ENCODE assay signal across 23 cellular contexts in the genomic region with DNA sequence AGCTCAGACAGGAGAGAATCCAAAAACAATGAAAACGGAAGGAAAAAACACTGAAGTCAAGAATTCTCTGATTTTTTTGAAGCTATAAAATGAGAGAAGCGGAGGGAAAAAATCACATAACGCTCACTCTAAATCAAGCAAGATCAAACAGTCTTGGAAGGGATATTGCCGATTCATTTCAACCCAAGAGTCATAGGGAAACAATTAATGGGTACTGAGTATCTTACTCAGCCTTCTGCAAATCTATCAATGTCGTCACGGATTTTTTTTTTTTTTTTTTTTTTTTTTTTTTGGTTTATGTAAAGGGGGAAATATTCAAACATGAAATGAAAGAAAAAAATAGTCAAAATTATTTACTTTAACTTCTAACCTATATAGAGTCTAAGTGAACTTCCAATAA. TPM values are rescaled to one million over a fixed set of nuclear protein-coding genes. Genes with fewer than 3 reads are reported as not detected.
DNase-seq lines count a peak whose midpoint lies in the region; ATAC-seq and TF ChIP-seq lines count a peak whose summit lies in the region.
"Had no signal": no experiment of that assay in that cellular context is flagged by ENCODE, and none has a peak within 500 bp of the region (broad histone marks: within the 10 kb centered on the region; RNA-seq: fewer than 3 reads in every experiment).

No MANE protein-coding gene starts in this region.

- H3K36me3 Mint-ChIP-seq in stimulated activated naive B cell treated with anti-CD40 and anti-IgM and Interleukin-4, amounts not matched to agents 10 μg/mL and 1 μg/mL and 100 μg/mL, for 72 hours: peaks cover 20 to 46% of the 10 kb centered on the region in 2 donors
- H3K36me3 Mint-ChIP-seq: neural progenitor cell had no signal

- peaks cover 20 to 46% of the 10 kb centered on the region in 2 donors for H3K4me1 Mint-ChIP-seq in stimulated activated naive B cell treated with anti-CD40 and anti-IgM and Interleukin-4, amounts not matched to agents 10 μg/mL and 1 μg/mL and 100 μg/mL, for 72 hours
- H3K4me1 Mint-ChIP-seq: central memory CD8-positive, alpha-beta T cell had no signal

- peak overlapping the region in 6 of 12 donors; percentile 2 to 47 (median 20) for H3K27ac ChIP-seq in heart left ventricle
- H3K27ac ChIP-seq: KMS-11, left lung, neural progenitor cell had no signal

- H3K4me3 Mint-ChIP-seq in stimulated activated naive B cell treated with anti-CD40 and anti-IgM and Interleukin-4, amounts not matched to agents 10 μg/mL and 1 μg/mL and 100 μg/mL, for 72 hours: peak overlapping the region; percentile 2 to 55
- H3K4me3 Mint-ChIP-seq: activated T-cell treated with anti-CD3 and anti-CD28 coated beads, Interleukin-2, amount 50 U/mL, for 4 hours; central memory CD8-positive, alpha-beta T cell; neural progenitor cell had no signal

- no peak for TF ChIP-seq POLR2A in heart left ventricle (IDR thresholded peaks at IDR 0.05)

- H3K4me3 ChIP-seq in heart left ventricle: peak overlapping the region in 9 of 12 donors; percentile 4 to 24 (median 13)
- H3K4me3 ChIP-seq in MG63: peak overlapping the region; percentile 45
- H3K4me3 ChIP-seq: left lung, neural progenitor cell had no signal

- peaks cover 0 to 4% of the 10 kb centered on the region in 2 donors for H3K9me3 Mint-ChIP-seq in stimulated activated naive B cell treated with anti-CD40 and anti-IgM and Interleukin-4, amounts not matched to agents 10 μg/mL and 1 μg/mL and 100 μg/mL, for 72 hours
- H3K9me3 Mint-ChIP-seq: activated T-cell treated with anti-CD3 and anti-CD28 coated beads, Interleukin-2, amount 50 U/mL, for 4 hours; central memory CD8-positive, alpha-beta T cell; neural progenitor cell had no signal

- H3K27ac Mint-ChIP-seq in stimulated activated naive B cell treated with anti-CD40 and anti-IgM and Interleukin-4, amounts not matched to agents 10 μg/mL and 1 μg/mL and 100 μg/mL, for 72 hours: peak overlapping the region; percentile 80
- H3K27ac Mint-ChIP-seq: neural progenitor cell had no signal

- no peak for DNase-seq in heart left ventricle
- DNase-seq in Right ventricle myocardium superior: no peak
- no peak for DNase-seq in MG63
- peak; percentile 30 for DNase-seq in dermis blood vessel endothelial cell
- DNase-seq in stimulated activated naive B cell treated with anti-CD40 and anti-IgM and Interleukin-4, amounts not matched to agents 10 μg/mL and 1 μg/mL and 100 μg/mL, for 72 hours: no peak
- DNase-seq in amygdala (lab: John Stamatoyannopoulos, UW): no peak
- DNase-seq: 8988T; activated naive CD4-positive, alpha-beta T cell treated with Interleukin-2 at 50 U/mL for 16 hours; activated T-cell treated with anti-CD3 and anti-CD28 coated beads, Interleukin-2, amount 50 U/mL, for 4 hours; aorta; COR-L47; DND-41; effector memory CD4-positive, alpha-beta T cell; left lung; NCI-H1092 treated with DMSO at 0.1 percent for 48 hours; small intestine; stimulated activated CD4-positive, alpha-beta T cell treated with anti-CD3 and anti-CD28 coated beads, Interleukin-2, amount 100 ng/mL, for 48 hours had no signal

- H3K4me1 ChIP-seq in heart left ventricle: peaks cover 4 to 80% (median 48%) of the 10 kb centered on the region in 12 donors
- H3K4me1 ChIP-seq: neural progenitor cell had no signal

- no peak for TF ChIP-seq CTCF in heart left ventricle (IDR thresholded peaks at IDR 0.05)

- peaks cover 0 to 5% (median 0%) of the 10 kb centered on the region in 9 donors for H3K36me3 ChIP-seq in heart left ventricle
- H3K36me3 ChIP-seq in MG63: no peaks in the 10 kb centered on the region
- H3K36me3 ChIP-seq: esophagus muscularis mucosa, left lung, neural progenitor cell had no signal

- intact Hi-C loops in heart left ventricle (cut with DNase I): no loop called here
- intact Hi-C loops in Right ventricle myocardium superior (cut with DNase I): no loop called here

- no peaks in the 10 kb centered on the region for H3K9me3 ChIP-seq in heart left ventricle
- H3K9me3 ChIP-seq in MG63: no peaks in the 10 kb centered on the region
- H3K9me3 ChIP-seq: esophagus muscularis mucosa, left lung had no signal

- ATAC-seq in heart left ventricle (no peak), Right ventricle myocardium superior (ENCODE audit: poor library complexity) (no peak), HG03439 (IDR thresholded peaks at IDR 0.05; ENCODE audit: unreplicated experiment) (no peak), GM18909 (IDR thresholded peaks at IDR 0.05; ENCODE audit: poor library complexity, unreplicated experiment) (no peak)
- ATAC-seq in stimulated activated naive B cell treated with anti-CD40 and anti-IgM and Interleukin-4, amounts not matched to agents 10 μg/mL and 1 μg/mL and 100 μg/mL, for 72 hours (replicated peaks): peak in 1 of 2 donors; percentile 35
- ATAC-seq: activated T-cell treated with anti-CD3 and anti-CD28 coated beads, Interleukin-2, amount 50 U/mL, for 4 hours; left lung had no signal

- 56 to 66% (median 62%) methylated on average over 6 of the region's 6 CpGs for WGBS in heart left ventricle, 4 donors

- H3K27me3 Mint-ChIP-seq in stimulated activated naive B cell treated with anti-CD40 and anti-IgM and Interleukin-4, amounts not matched to agents 10 μg/mL and 1 μg/mL and 100 μg/mL, for 72 hours: no peaks in the 10 kb centered on the region
- H3K27me3 Mint-ChIP-seq: central memory CD8-positive, alpha-beta T cell had no signal

- H3K27me3 ChIP-seq in heart left ventricle (no peaks in the 10 kb centered on the region), MG63 (no peaks in the 10 kb centered on the region)
- H3K27me3 ChIP-seq: esophagus muscularis mucosa, left lung, neural progenitor cell had no signal

RNA-seq across cellular contexts. Expression of gene MEF2C, which starts 9.5 kb away (rescaled TPM):
- 10 to 100 TPM; 36.8 to 98.5 (median 58.6) TPM for total RNA-seq in heart left ventricle
- polyA plus RNA-seq in heart left ventricle: 10 to 100 TPM; 15.5 to 18.3 TPM
- 52.3 TPM for total RNA-seq in Right ventricle myocardium superior
- 9.5 and 16.0 TPM in 2 replicates for total RNA-seq in MG63 (2014; rRNA removed; shearing (Covaris generic); ENCODE audit: low replicate concordance)
- total RNA-seq in dermis blood vessel endothelial cell: 132 and 169 TPM in 2 replicates
